2 cellular contexts compared by ENCODE assay signal in genomic region chr15:47991376-47991775, GRCh38.
TF ChIP-seq lines count a peak whose summit lies in the region.

No MANE protein-coding gene starts in this region.

TF ChIP-seq in HepG2, 621 proteins besides CTCF, POLR2A, EP300 and RAD21:
- no peak for TF ChIP-seq ZNF768 (CRISPR knock-in tag; IDR thresholded peaks at IDR 0.05)
- TF ChIP-seq SRSF9 (IDR thresholded peaks at IDR 0.05; ENCODE audit: borderline replicate concordance, insufficient read depth, low read depth, low read length, poor library complexity, severe bottlenecking), result no peak
- TF ChIP-seq MNT (IDR thresholded peaks at IDR 0.05), result peak; percentile 58; the same call in 1 of the 2 replicates

TF ChIP-seq in H1, 55 proteins besides CTCF, POLR2A, EP300 and RAD21:
- TF ChIP-seq, protein P1, sequence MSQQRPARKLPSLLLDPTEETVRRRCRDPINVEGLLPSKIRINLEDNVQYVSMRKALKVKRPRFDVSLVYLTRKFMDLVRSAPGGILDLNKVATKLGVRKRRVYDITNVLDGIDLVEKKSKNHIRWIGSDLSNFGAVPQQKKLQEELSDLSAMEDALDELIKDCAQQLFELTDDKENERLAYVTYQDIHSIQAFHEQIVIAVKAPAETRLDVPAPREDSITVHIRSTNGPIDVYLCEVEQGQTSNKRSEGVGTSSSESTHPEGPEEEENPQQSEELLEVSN (IDR thresholded peaks at IDR 0.05), result no peak
- TF ChIP-seq SIN3A (conservative IDR thresholded peaks at IDR 0.05 in 1 of 2, IDR thresholded peaks at IDR 0.05 in 1 of 2; ENCODE audit: low read depth in 1 of 2, low read length in 2 of 2) (no peak), RBBP5 (IDR thresholded peaks at IDR 0.05; ENCODE audit: borderline replicate concordance, low read depth, low read length) (no peak), JUN (IDR thresholded peaks at IDR 0.05; ENCODE audit: low read depth, low read length) (no peak), EGR1 (IDR thresholded peaks at IDR 0.05; ENCODE audit: borderline replicate concordance, low read depth, low read length) (no peak), CHD2 (IDR thresholded peaks at IDR 0.05; ENCODE audit: low read length) (no peak), TCF12 (IDR thresholded peaks at IDR 0.05; ENCODE audit: low read depth, low read length) (no peak), ZNF274 (IDR thresholded peaks at IDR 0.05; ENCODE audit: borderline replicate concordance, extremely low read depth, low read length) (no peak), SP1 (IDR thresholded peaks at IDR 0.05; ENCODE audit: low read depth, low read length) (no peak), BCL11A (IDR thresholded peaks at IDR 0.05; ENCODE audit: low read depth in 2 of 2, low read length in 2 of 2) (no peak), POLR2AphosphoS5 (IDR thresholded peaks at IDR 0.05; ENCODE audit: low read depth, low read length) (no peak), BRCA1 (IDR thresholded peaks at IDR 0.05; ENCODE audit: low read depth, low read length) (no peak), ASH2L (IDR thresholded peaks at IDR 0.05; ENCODE audit: low read length) (no peak), KDM1A (IDR thresholded peaks at IDR 0.05; ENCODE audit: borderline replicate concordance, low read length) (no peak), USF2 (IDR thresholded peaks at IDR 0.05; ENCODE audit: low read length) (no peak)
- TF ChIP-seq, protein P2, sequence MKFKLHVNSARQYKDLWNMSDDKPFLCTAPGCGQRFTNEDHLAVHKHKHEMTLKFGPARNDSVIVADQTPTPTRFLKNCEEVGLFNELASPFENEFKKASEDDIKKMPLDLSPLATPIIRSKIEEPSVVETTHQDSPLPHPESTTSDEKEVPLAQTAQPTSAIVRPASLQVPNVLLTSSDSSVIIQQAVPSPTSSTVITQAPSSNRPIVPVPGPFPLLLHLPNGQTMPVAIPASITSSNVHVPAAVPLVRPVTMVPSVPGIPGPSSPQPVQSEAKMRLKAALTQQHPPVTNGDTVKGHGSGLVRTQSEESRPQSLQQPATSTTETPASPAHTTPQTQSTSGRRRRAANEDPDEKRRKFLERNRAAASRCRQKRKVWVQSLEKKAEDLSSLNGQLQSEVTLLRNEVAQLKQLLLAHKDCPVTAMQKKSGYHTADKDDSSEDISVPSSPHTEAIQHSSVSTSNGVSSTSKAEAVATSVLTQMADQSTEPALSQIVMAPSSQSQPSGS (IDR thresholded peaks at IDR 0.05; ENCODE audit: low read length), result no peak
- TF ChIP-seq, protein P3, sequence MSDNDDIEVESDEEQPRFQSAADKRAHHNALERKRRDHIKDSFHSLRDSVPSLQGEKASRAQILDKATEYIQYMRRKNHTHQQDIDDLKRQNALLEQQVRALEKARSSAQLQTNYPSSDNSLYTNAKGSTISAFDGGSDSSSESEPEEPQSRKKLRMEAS (IDR thresholded peaks at IDR 0.05), result no peak
